In the genomic region with DNA sequence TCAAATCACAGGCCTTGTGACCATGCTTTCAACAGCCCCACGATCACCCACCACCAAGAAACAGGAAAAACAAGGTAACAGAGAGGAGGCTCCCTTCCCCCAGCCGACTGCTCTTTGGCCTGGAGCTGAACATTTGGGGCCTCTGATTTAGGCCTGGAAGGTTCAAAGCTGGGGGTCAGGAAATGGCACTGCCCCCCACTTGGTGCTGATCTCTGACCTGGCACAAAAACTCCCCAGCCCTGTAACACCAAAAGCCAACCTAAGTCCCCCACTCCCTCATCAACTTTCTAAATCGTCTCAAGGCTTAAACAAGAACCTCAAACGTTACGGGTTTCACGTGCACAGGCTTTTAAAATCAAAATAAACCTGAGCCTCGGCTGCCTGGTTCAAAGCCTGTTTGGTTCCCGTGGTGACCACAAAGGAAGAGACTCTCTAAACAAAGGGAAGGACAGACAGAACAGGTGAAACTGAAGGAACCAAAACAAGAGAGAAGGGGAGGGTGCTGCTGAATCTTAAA, we compare ENCODE assay signal across 10 cellular contexts. TPM values are rescaled to one million over a fixed set of nuclear protein-coding genes. Genes with fewer than 3 reads are reported as not detected.
DNase-seq lines count a peak whose midpoint lies in the region; ATAC-seq and TF ChIP-seq lines count a peak whose summit lies in the region.
"Had no signal": no experiment of that assay in that cellular context is flagged by ENCODE, and none has a peak within 500 bp of the region (broad histone marks: within the 10 kb centered on the region; RNA-seq: fewer than 3 reads in every experiment).

No MANE protein-coding gene starts in this region.

- intact Hi-C loops in body of pancreas (cut with DNase I), result no loop called here

- WGBS in body of pancreas, 2 donors, result 34 to 40% methylated on average over 8 of the region's 8 CpGs

- H3K27me3 ChIP-seq in AG04450 (ENCODE audit: control insufficient read depth, insufficient read depth, low read length), result no peaks in the 10 kb centered on the region
- no peaks in the 10 kb centered on the region for H3K27me3 ChIP-seq in HUES48 (ENCODE audit: control insufficient read depth, insufficient read depth, low read length)
- no peaks in the 10 kb centered on the region for H3K27me3 ChIP-seq in body of pancreas
- no peaks in the 10 kb centered on the region for H3K27me3 ChIP-seq in muscle layer of duodenum (ENCODE audit: low read depth, low read length)
- no peaks in the 10 kb centered on the region for H3K27me3 ChIP-seq in foreskin keratinocyte

- H3K4me1 ChIP-seq in HUES48 (ENCODE audit: control insufficient read depth, insufficient read depth, low read length), result peaks cover 43% of the 10 kb centered on the region
- H3K4me1 ChIP-seq in body of pancreas, result peaks cover 75% of the 10 kb centered on the region
- H3K4me1 ChIP-seq in muscle layer of duodenum (ENCODE audit: control insufficient read depth in 1 of 2, insufficient read depth in 2 of 2, low read length in 2 of 2), result peaks cover 16 to 95% of the 10 kb centered on the region in 2 donors
- peaks cover 39% of the 10 kb centered on the region for H3K4me1 ChIP-seq in foreskin keratinocyte

- H3K27ac ChIP-seq in AG04450 (ENCODE audit: low read depth, low read length) (peak overlapping the region; percentile 68), HUES48 (ENCODE audit: low read depth, low read length) (peak overlapping the region; percentile 61), body of pancreas (peak overlapping the region; percentile 6 to 43 (median 32)), muscle layer of duodenum (ENCODE audit: low read length) (peak overlapping the region; percentile 67), foreskin keratinocyte (no peak overlapping the region)

- peaks cover 47% of the 10 kb centered on the region for H3K36me3 ChIP-seq in HUES48 (ENCODE audit: control insufficient read depth, insufficient read depth, low read length)
- no peaks in the 10 kb centered on the region for H3K36me3 ChIP-seq in body of pancreas (replicated peaks in 1 of 2; ENCODE audit: insufficient read depth in 1 of 2, low read depth in 2 of 2)
- peaks cover 4 to 17% of the 10 kb centered on the region in 2 donors for H3K36me3 ChIP-seq in muscle layer of duodenum (ENCODE audit: control insufficient read depth in 1 of 2, insufficient read depth in 2 of 2, low read length in 2 of 2)

- DNase-seq in AG04450 (ENCODE audit: low read depth, low spot score) (no peak), body of pancreas (no peak), foreskin keratinocyte (no peak), cortex of kidney (lab: John Stamatoyannopoulos, UW) (no peak)
- DNase-seq: T1000 had no signal

- CTCF ChIA-PET in AG04450 (lab: Charles Lee), result interaction anchor here (1.1 to 2.0 kb wide), 3 partner anchors 58 to 137 kb away, joined by 3 to 11 read pairs (median 5); no protein-coding TSS in a partner anchor

- H3K4me3 ChIP-seq in AG04450 (ENCODE audit: low read depth, low read length), result peak overlapping the region; percentile 29
- H3K4me3 ChIP-seq in HUES48 (ENCODE audit: low read depth, low read length), result no peak overlapping the region
- H3K4me3 ChIP-seq in body of pancreas, result no peak overlapping the region
- peak overlapping the region in 1 of 2 donors; percentile 25 for H3K4me3 ChIP-seq in muscle layer of duodenum (ENCODE audit: low read depth in 1 of 2, low read length in 2 of 2)

- H3K9ac ChIP-seq in HUES48 (ENCODE audit: low read depth, low read length), result peak overlapping the region; percentile 12; the same call in 1 of the 2 replicates

- TF ChIP-seq POLR2A in body of pancreas (IDR thresholded peaks at IDR 0.05), result no peak

- H3K9me3 ChIP-seq in AG04450 (ENCODE audit: control insufficient read depth, insufficient read depth, low read length) (no peaks in the 10 kb centered on the region; the same call in 1 of the 2 replicates), HUES48 (ENCODE audit: control insufficient read depth, insufficient read depth, low read length) (no peaks in the 10 kb centered on the region), body of pancreas (no peaks in the 10 kb centered on the region), muscle layer of duodenum (ENCODE audit: control insufficient read depth in 1 of 2, low read length in 2 of 2) (no peaks in the 10 kb centered on the region)

- TF ChIP-seq CTCF in AG04450 (IDR thresholded peaks at IDR 0.05; ENCODE audit: low read depth, low read length) (no peak), body of pancreas (IDR thresholded peaks at IDR 0.05) (no peak), foreskin keratinocyte (conservative IDR thresholded peaks at IDR 0.05) (no peak)

- POLR2A ChIA-PET in AG04450 (lab: Yijun Ruan, JAX), result interaction anchor here (1.1 to 1.9 kb wide), 5 partner anchors 7 to 137 kb away, joined by 3 to 8 read pairs (median 3); no protein-coding TSS in a partner anchor

- ATAC-seq in body of pancreas (no peak), GM18511 (IDR thresholded peaks at IDR 0.05; ENCODE audit: unreplicated experiment) (no peak), foreskin keratinocyte (no peak), GM21529 (IDR thresholded peaks at IDR 0.05; ENCODE audit: unreplicated experiment) (no peak)
- ATAC-seq: HCT116 had no signal

RNA-seq across cellular contexts. Expression of gene ACTN1, which starts 8.9 kb away (rescaled TPM):
- polyA plus RNA-seq in AG04450 (2011; rRNA removed), result 641 and 751 TPM in 2 replicates
- 1,243 and 1,580 TPM in 2 replicates for polyA minus RNA-seq in AG04450 (2011; rRNA and poly(A)+ RNA removed)
- 10 to 100 TPM; 84.8 to 93.6 TPM for total RNA-seq in body of pancreas
- 687 and 748 TPM in 2 replicates for total RNA-seq in foreskin keratinocyte
- polyA plus RNA-seq in foreskin keratinocyte, result 401 and 426 TPM in 2 replicates
